In genomic region chr5:102781786-102782185, GRCh38 we compare ENCODE assay signal across 18 cellular contexts. TPM values are rescaled to one million over a fixed set of nuclear protein-coding genes. Genes with fewer than 3 reads are reported as not detected.
DNase-seq lines count a peak whose midpoint lies in the region; ATAC-seq and TF ChIP-seq lines count a peak whose summit lies in the region.
"Had no signal": no experiment of that assay in that cellular context is flagged by ENCODE, and none has a peak within 500 bp of the region (broad histone marks: within the 10 kb centered on the region; RNA-seq: fewer than 3 reads in every experiment).

No MANE protein-coding gene starts in this region.

- intact Hi-C loops in CD14-positive monocyte (cut with micrococcal nuclease) (no loop called here), left ventricle myocardium superior (cut with micrococcal nuclease) (no loop called here)

- no peak for DNase-seq in CD14-positive monocyte (ENCODE audit: low spot score)
- DNase-seq in NCI-H69 (lab: John Stamatoyannopoulos, UW): peak; percentile 50
- no peak for DNase-seq in left ventricle myocardium superior
- DNase-seq in BE2C: no peak
- no peak for DNase-seq in HPDE6-E6E7 (ENCODE audit: extremely low spot score)
- DNase-seq in NCI-H2107 (lab: John Stamatoyannopoulos, UW): no peak
- DNase-seq: CD4-positive, alpha-beta T cell; DMS79; GOT3; HFFc6; NCI-H1105; NCI-H1694 treated with DMSO at 0.1 percent for 48 hours; NCI-H2171; SJCRH30 had no signal

- peak overlapping the region in 1 of 2 donors; percentile 75 for H3K4me3 Mint-ChIP-seq in CD14-positive monocyte
- H3K4me3 Mint-ChIP-seq: CD4-positive, alpha-beta T cell; HFFc6 had no signal

- H3K27me3 Mint-ChIP-seq in CD14-positive monocyte (ENCODE audit: low read depth in 3 of 3): peaks cover 0 to 2% (median 0%) of the 10 kb centered on the region in 3 donors
- H3K27me3 Mint-ChIP-seq: CD4-positive, alpha-beta T cell had no signal

- H3K4me3 ChIP-seq in skeletal muscle tissue (ENCODE audit: low read length in 3 of 3) (no peak overlapping the region), BE2C (ENCODE audit: low read depth, low read length) (no peak overlapping the region)
- H3K4me3 ChIP-seq: GM12878, SJCRH30 had no signal

- peaks cover 3 to 7% of the 10 kb centered on the region in 2 donors for H3K36me3 Mint-ChIP-seq in CD14-positive monocyte

- TF ChIP-seq CTCF in CD14-positive monocyte (IDR thresholded peaks at IDR 0.05): no peak
- no peak for TF ChIP-seq CTCF in BE2C (IDR thresholded peaks at IDR 0.05; ENCODE audit: low read depth, low read length)

- peaks cover 35% of the 10 kb centered on the region for H3K4me1 Mint-ChIP-seq in CD14-positive monocyte

- H3K27ac ChIP-seq in skeletal muscle tissue (ENCODE audit: low read depth, low read length): peak overlapping the region; percentile 33
- H3K27ac ChIP-seq: KMS-11, SJCRH30 had no signal

- peaks cover 0 to 6% (median 3%) of the 10 kb centered on the region in 7 donors for H3K9me3 Mint-ChIP-seq in CD14-positive monocyte
- H3K9me3 Mint-ChIP-seq: CD4-positive, alpha-beta T cell; HFFc6 had no signal

- no peaks in the 10 kb centered on the region for H3K9me3 ChIP-seq in skeletal muscle tissue (ENCODE audit: control insufficient read depth in 3 of 3, low read length in 3 of 3)
- H3K9me3 ChIP-seq in BE2C: no peaks in the 10 kb centered on the region
- H3K9me3 ChIP-seq: SJCRH30 had no signal

- H3K9ac ChIP-seq in skeletal muscle tissue (ENCODE audit: low read depth in 1 of 3, low read length in 3 of 3): peak overlapping the region in 1 of 3 donors; percentile 1
- H3K9ac ChIP-seq: KMS-11 had no signal

- peak overlapping the region in 6 of 7 donors; percentile 68 to 87 (median 80) for H3K27ac Mint-ChIP-seq in CD14-positive monocyte
- H3K27ac Mint-ChIP-seq: CD4-positive, alpha-beta T cell; HFFc6 had no signal

- H3K36me3 ChIP-seq in skeletal muscle tissue (ENCODE audit: control insufficient read depth in 3 of 3, insufficient read depth in 3 of 3, low read length in 3 of 3) (no peaks in the 10 kb centered on the region), BE2C (no peaks in the 10 kb centered on the region)
- H3K36me3 ChIP-seq: SJCRH30 had no signal

- H3K4me1 ChIP-seq in skeletal muscle tissue (ENCODE audit: control insufficient read depth in 3 of 3, insufficient read depth in 3 of 3, low read length in 3 of 3) (peaks cover 11 to 31% (median 21%) of the 10 kb centered on the region in 3 donors), BE2C (peaks cover 4% of the 10 kb centered on the region; the same call in 1 of the 2 replicates)

- H3K27me3 ChIP-seq in skeletal muscle tissue (ENCODE audit: control insufficient read depth in 3 of 3, insufficient read depth in 3 of 3, low read length in 3 of 3) (no peaks in the 10 kb centered on the region), BE2C (no peaks in the 10 kb centered on the region)
- H3K27me3 ChIP-seq: SJCRH30 had no signal

- peak; percentile 46 for ATAC-seq in left ventricle myocardium superior
- ATAC-seq: GM12878, HepG2 had no signal

RNA-seq across cellular contexts. Expression of gene PAM, which starts 26.7 kb away (rescaled TPM):
- polyA plus RNA-seq in CD14-positive monocyte: 10 to 100 TPM; 11.8 to 27.4 TPM
- total RNA-seq in left ventricle myocardium superior (1,055 TPM), skeletal muscle tissue (95.5 TPM)
- polyA plus RNA-seq in BE2C (2012; ENCODE audit: insufficient read depth, insufficient read length, low read depth): 49.8 TPM

Comparison
In these comparisons a context has a peak if more than half of its experiments do, and no peak if none do; other contexts are left out.
1. RNA of gene PAM, which starts 26.7 kb away (total RNA-seq): 1,055 TPM in left ventricle myocardium superior (single experiment); 95.5 TPM in skeletal muscle tissue (single experiment); every median in the first group is over 10 times any median in the second.